Comparison of ENCODE assay signal across 9 cellular contexts in genomic region chr18:69838620-69839411, GRCh38.
DNase-seq lines count a peak whose midpoint lies in the region; ATAC-seq and TF ChIP-seq lines count a peak whose summit lies in the region.
"Had no signal": no experiment of that assay in that cellular context is flagged by ENCODE, and none has a peak within 500 bp of the region (broad histone marks: within the 10 kb centered on the region; RNA-seq: fewer than 3 reads in every experiment).

No MANE protein-coding gene starts in this region.

- no peak overlapping the region for H3K27ac ChIP-seq in H9 (ENCODE audit: insufficient read length, low read depth, low read length)
- no peak overlapping the region for H3K27ac ChIP-seq in OCI-LY7 (ENCODE audit: low read depth, low read length, poor library complexity, severe bottlenecking)

- H2BK20ac ChIP-seq in H9 (ENCODE audit: low read depth, low read length, poor library complexity, severe bottlenecking): no peak overlapping the region

- no peak overlapping the region for H2BK15ac ChIP-seq in H9 (ENCODE audit: low read depth, low read length)

- no peak overlapping the region for H3T11ph ChIP-seq in H9 (ENCODE audit: low read length)

- TF ChIP-seq CTCF in H9 (conservative IDR thresholded peaks at IDR 0.05) (no peak), OCI-LY7 (conservative IDR thresholded peaks at IDR 0.05; ENCODE audit: low read length) (no peak)

- CTCF ChIA-PET in OCI-LY7 (lab: Charles Lee; ENCODE audit: unreplicated experiment): interaction anchor here (0.8 kb wide), 1 partner anchor 17 kb away, joined by 3 read pairs; no protein-coding TSS in a partner anchor
- CTCF ChIA-PET in T-cell (lab: Charles Lee): no interaction called here

- H4K20me1 ChIP-seq in H9 (ENCODE audit: control insufficient read depth, insufficient read depth, insufficient read length): no peaks in the 10 kb centered on the region
- H4K20me1 ChIP-seq in OCI-LY7 (ENCODE audit: insufficient read depth, low read length): no peaks in the 10 kb centered on the region

- BruUV-seq in OCI-LY7 (replicated peaks; lab: Mats Ljungman, UMichigan): no TSS peak

- WGBS in H9 (ENCODE audit: extremely low coverage, insufficient read length, low lambda C conversion rate): no CpG with 5 or more reads among the region's 3 CpGs

- no peak overlapping the region for H4K5ac ChIP-seq in H9 (ENCODE audit: insufficient read length, low read depth, low read length)

- H3K4me2 ChIP-seq in H9 (ENCODE audit: insufficient read depth, insufficient read length, low read length): no peak overlapping the region
- no peak overlapping the region for H3K4me2 ChIP-seq in OCI-LY7 (ENCODE audit: low read length)

- no peak overlapping the region for H3K9ac ChIP-seq in H9 (ENCODE audit: extremely low read depth, insufficient read length, low read length)

- no peaks in the 10 kb centered on the region; a peak in 1 of 5 replicates for H3K9me3 Mint-ChIP-seq in H9
- no peaks in the 10 kb centered on the region for H3K9me3 Mint-ChIP-seq in T-cell

- no peak overlapping the region for H3K27ac Mint-ChIP-seq in H9
- no peak overlapping the region for H3K27ac Mint-ChIP-seq in T-cell
- H3K27ac Mint-ChIP-seq: memory B cell had no signal

- no peaks in the 10 kb centered on the region for H3K9me3 ChIP-seq in H9 (ENCODE audit: control insufficient read depth, low read depth, low read length)
- no peaks in the 10 kb centered on the region for H3K9me3 ChIP-seq in OCI-LY7 (ENCODE audit: low read length)

- ATAC-seq in T-cell (replicated peaks in 1 of 4) (no peak), GM18519 (IDR thresholded peaks at IDR 0.05; ENCODE audit: low FRiP score, unreplicated experiment) (no peak)

- H2AFZ ChIP-seq in H9 (ENCODE audit: low read length) (no peak overlapping the region), OCI-LY7 (ENCODE audit: low read length) (no peak overlapping the region)

- no peak overlapping the region for H3K4me3 ChIP-seq in OCI-LY7 (ENCODE audit: low read depth, low read length, poor library complexity, severe bottlenecking)

- H3K27me3 ChIP-seq in H9 (ENCODE audit: insufficient read depth, low read length): no peaks in the 10 kb centered on the region

- DNase-seq in ELF-1 (ENCODE audit: low read depth, low spot score): peak; percentile 62
- peak; percentile 91 for DNase-seq in H9
- DNase-seq in OCI-LY7 (ENCODE audit: low spot score): peak; percentile 16
- DNase-seq in iPS DF 19.7 (ENCODE audit: low read depth, low spot score): peak; percentile 74
- no peak for DNase-seq in central memory CD4-positive, alpha-beta T cell
- no peak for DNase-seq in T-cell
- no peak for DNase-seq in NCI-H1105 treated with DMSO at 0.1 percent for 48 hours (lab: John Stamatoyannopoulos, UW)

- no peaks in the 10 kb centered on the region for H3K79me1 ChIP-seq in H9 (ENCODE audit: insufficient read depth, low read depth, low read length, poor library complexity, severe bottlenecking)

- H4K8ac ChIP-seq in H9 (replicated peaks; ENCODE audit: insufficient read length, low read depth, low read length): no peak overlapping the region

- H3K4me1 Mint-ChIP-seq in H9 (peaks cover 6 to 11% of the 10 kb centered on the region in 2 experiments), T-cell (no peaks in the 10 kb centered on the region)

- no peak overlapping the region for H3K18ac ChIP-seq in H9 (ENCODE audit: insufficient read length, low read depth, low read length)

- H3K36me3 ChIP-seq in OCI-LY7 (ENCODE audit: insufficient read depth, low read length): no peaks in the 10 kb centered on the region

- no peak overlapping the region for H2BK5ac ChIP-seq in H9 (ENCODE audit: insufficient read length, low read length)

- no peaks in the 10 kb centered on the region for H3K9me2 ChIP-seq in OCI-LY7 (ENCODE audit: insufficient read depth, low read length)

- no peak overlapping the region for H3K4ac ChIP-seq in H9 (ENCODE audit: low read depth, low read length)

- no peak overlapping the region for H3K14ac ChIP-seq in H9 (ENCODE audit: insufficient read depth, low read length)

- no peak overlapping the region for H2BK12ac ChIP-seq in H9 (ENCODE audit: insufficient read length, low read depth, low read length)

- no peak overlapping the region for H3K23ac ChIP-seq in H9 (ENCODE audit: insufficient read length, low read depth, low read length)

- no peaks in the 10 kb centered on the region for H3K23me2 ChIP-seq in H9 (ENCODE audit: insufficient read length, low read depth, low read length, poor library complexity, severe bottlenecking)

- H3K79me2 ChIP-seq in H9 (ENCODE audit: insufficient read depth, low read length) (no peaks in the 10 kb centered on the region), OCI-LY7 (ENCODE audit: insufficient read depth, low read depth, low read length) (no peaks in the 10 kb centered on the region)

- intact Hi-C loops in OCI-LY7 (cut with micrococcal nuclease; ENCODE audit: unreplicated experiment): no loop called here

- H3K36me3 Mint-ChIP-seq in H9 (ENCODE audit: insufficient read depth in 1 of 3, low read depth in 3 of 3): no peaks in the 10 kb centered on the region; a peak in 1 of 7 replicates
- H3K36me3 Mint-ChIP-seq in T-cell: peaks cover 37% of the 10 kb centered on the region
- H3K36me3 Mint-ChIP-seq: memory B cell had no signal

- H3K27me3 Mint-ChIP-seq in H9 (ENCODE audit: low read depth) (no peaks in the 10 kb centered on the region), T-cell (no peaks in the 10 kb centered on the region)

- no peak overlapping the region for H2AK5ac ChIP-seq in H9 (ENCODE audit: insufficient read length, low read length)

- POLR2A ChIA-PET in OCI-LY7 (lab: Charles Lee): interaction anchor here (0.6 kb wide), 1 partner anchor 717 kb away, joined by 5 read pairs; no protein-coding TSS in a partner anchor
- POLR2A ChIA-PET in T-cell (lab: Charles Lee): interaction anchor here (0.6 to 0.7 kb wide), 4 partner anchors 9 to 186 kb away, joined by 3 to 12 read pairs (median 4); no protein-coding TSS in a partner anchor

- no peak overlapping the region for H4K91ac ChIP-seq in H9 (ENCODE audit: insufficient read length, low read depth, low read length)

- H3K56ac ChIP-seq in H9 (ENCODE audit: insufficient read length, low read depth, low read length): no peak overlapping the region

- no peak overlapping the region for H2BK120ac ChIP-seq in H9 (ENCODE audit: low read depth, low read length, poor library complexity, severe bottlenecking)

- H3K4me1 ChIP-seq in H9 (ENCODE audit: insufficient read depth, low read length) (no peaks in the 10 kb centered on the region), OCI-LY7 (ENCODE audit: insufficient read depth, low read length, poor library complexity, severe bottlenecking) (no peaks in the 10 kb centered on the region)

- no peak overlapping the region for H3K4me3 Mint-ChIP-seq in H9
- no peak overlapping the region for H3K4me3 Mint-ChIP-seq in T-cell
- H3K4me3 Mint-ChIP-seq: memory B cell had no signal

Comparison
In these comparisons a context has a peak if more than half of its experiments do, and no peak if none do; other contexts are left out.
1. DNase-seq: peak in ELF-1 (single experiment), H9 (single experiment), OCI-LY7 (single experiment) and iPS DF 19.7 (single experiment); none in central memory CD4-positive, alpha-beta T cell (single experiment), T-cell (0 of 34) and NCI-H1105 treated with DMSO at 0.1 percent for 48 hours (single experiment).